8 cellular contexts compared by ENCODE assay signal in the genomic region with DNA sequence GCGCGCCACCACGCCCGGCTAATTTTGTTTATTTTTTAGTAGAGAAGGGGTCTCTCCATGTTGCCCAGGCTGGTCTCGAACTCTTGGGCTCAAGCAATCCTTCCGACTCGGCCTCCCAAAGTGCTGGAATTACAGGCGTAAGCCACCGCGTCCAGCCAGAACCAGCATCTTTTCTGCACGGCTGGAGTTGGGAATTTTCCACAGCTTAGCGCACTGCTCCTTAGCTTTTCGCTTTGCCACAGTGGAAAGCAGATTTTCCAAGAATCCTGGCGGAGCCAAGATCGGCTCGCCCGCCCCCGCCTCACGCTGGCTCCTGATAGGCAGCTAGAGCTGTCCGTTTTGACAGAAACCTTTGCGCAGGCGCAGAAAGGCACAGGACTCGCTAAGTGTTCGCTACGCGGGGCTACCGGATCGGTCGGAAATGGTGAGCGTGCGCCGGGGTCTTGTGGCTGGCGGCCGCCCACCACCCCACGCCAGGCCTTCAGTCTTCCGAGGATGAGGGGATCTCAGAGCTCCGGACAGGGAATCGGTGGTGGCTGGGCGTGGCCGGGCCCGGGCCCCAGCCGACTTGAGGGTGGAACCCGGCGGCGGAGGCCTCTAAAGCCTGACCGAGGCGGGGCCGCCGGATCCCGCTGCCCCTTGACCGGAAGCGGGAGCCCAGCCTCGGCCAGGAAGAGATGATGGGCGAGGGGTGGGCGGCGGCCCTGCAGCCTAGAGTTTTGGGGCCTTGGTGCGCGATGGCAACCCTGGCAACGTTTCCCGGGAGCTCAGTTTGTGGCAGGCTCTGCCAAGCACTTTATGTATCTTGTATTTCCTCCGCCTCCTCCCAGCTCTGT. TPM values are rescaled to one million over a fixed set of nuclear protein-coding genes. Genes with fewer than 3 reads are reported as not detected.
DNase-seq lines count a peak whose midpoint lies in the region; ATAC-seq and TF ChIP-seq lines count a peak whose summit lies in the region.

A gene (plus strand): TSS at position 385 of the 836 bp plus-strand sequence. CDS start 37 bp downstream, at position 422.

- no peak within 1 kb of the TSS for H3K56ac ChIP-seq in H9 (ENCODE audit: insufficient read length, low read depth, low read length)

- H3K27ac ChIP-seq in H9 (ENCODE audit: insufficient read length, low read depth, low read length) (peak within 1 kb of the TSS; percentile 5), MM.1S (ENCODE audit: low read length) (peak within 1 kb of the TSS; percentile 84)

- no peak within 1 kb of the TSS for H2BK20ac ChIP-seq in H9 (ENCODE audit: low read depth, low read length, poor library complexity, severe bottlenecking)

- H3K9me3 Mint-ChIP-seq in H9 (no peaks in the 10 kb centered on the region; a peak in 1 of 5 replicates), nephron (no peaks in the 10 kb centered on the region)

- H3K4me3 Mint-ChIP-seq in H9 (peak within 1 kb of the TSS; percentile 93 to 97), nephron (peak within 1 kb of the TSS; percentile 93 to 98 (median 98))

- H3K36me3 Mint-ChIP-seq in H9 (ENCODE audit: insufficient read depth in 1 of 3, low read depth in 3 of 3) (peaks cover 0 to 28% (median 7%) of the 10 kb centered on the region in 3 experiments; a peak in 3 of 7 replicates), nephron (ENCODE audit: low read depth) (peaks cover 16% of the 10 kb centered on the region)

- H3K14ac ChIP-seq in H9 (ENCODE audit: insufficient read depth, low read length) = peak within 1 kb of the TSS; percentile 92

- no peak within 1 kb of the TSS for H2AK5ac ChIP-seq in H9 (ENCODE audit: insufficient read length, low read length)

- no peak within 1 kb of the TSS for H4K91ac ChIP-seq in H9 (ENCODE audit: insufficient read length, low read depth, low read length)

- H3K4me1 ChIP-seq in H9 (ENCODE audit: insufficient read depth, low read length) = no peaks in the 10 kb centered on the region
- H3K4me1 ChIP-seq in MM.1S (ENCODE audit: low read length) = peaks cover 11% of the 10 kb centered on the region; the same call in 1 of the 2 replicates

- no peaks in the 10 kb centered on the region; the same call in 1 of the 2 replicates for H3K36me3 ChIP-seq in MM.1S (replicated peaks; ENCODE audit: insufficient read depth, low read length)

- peak within 1 kb of the TSS; percentile 89 for H2AFZ ChIP-seq in H9 (ENCODE audit: low read length)
- H2AFZ ChIP-seq in MM.1S (ENCODE audit: low read length) = peak within 1 kb of the TSS; percentile 86

- no peaks in the 10 kb centered on the region for H3K9me2 ChIP-seq in MM.1S (replicated peaks; ENCODE audit: insufficient read depth, low read length)

- H3K79me2 ChIP-seq in H9 (ENCODE audit: insufficient read depth, low read length) (peaks cover 2% of the 10 kb centered on the region; the same call in 1 of the 2 replicates), MM.1S (ENCODE audit: low read length) (peaks cover 51% of the 10 kb centered on the region)

- no peaks in the 10 kb centered on the region for H3K79me1 ChIP-seq in H9 (ENCODE audit: insufficient read depth, low read depth, low read length, poor library complexity, severe bottlenecking)

- H3K27me3 Mint-ChIP-seq in H9 (ENCODE audit: low read depth) = peaks cover 2% of the 10 kb centered on the region; the same call in 1 of the 2 replicates
- H3K27me3 Mint-ChIP-seq in nephron (ENCODE audit: low read depth) = peaks cover 3% of the 10 kb centered on the region

- peaks cover 15 to 20% of the 10 kb centered on the region in 2 experiments for H3K4me1 Mint-ChIP-seq in H9
- peaks cover 51% of the 10 kb centered on the region for H3K4me1 Mint-ChIP-seq in nephron

- no peak within 1 kb of the TSS for H3K4ac ChIP-seq in H9 (ENCODE audit: low read depth, low read length)

- H3K27ac Mint-ChIP-seq in H9 = peak within 1 kb of the TSS; percentile 98 to 99 (median 98)
- H3K27ac Mint-ChIP-seq in nephron = peak within 1 kb of the TSS; percentile 96 to 100 (median 99)

- TF ChIP-seq CTCF in H9 (conservative IDR thresholded peaks at IDR 0.05) (no peak), MM.1S (IDR thresholded peaks at IDR 0.05; ENCODE audit: low read length) (no peak), fibroblast of the aortic adventitia (IDR thresholded peaks at IDR 0.05; ENCODE audit: insufficient read depth, low read length) (no peak), nephron (IDR thresholded peaks at IDR 0.05; ENCODE audit: unreplicated experiment in 3 of 3) (no peak)

- no peak within 1 kb of the TSS for H3T11ph ChIP-seq in H9 (ENCODE audit: low read length)

- H3K18ac ChIP-seq in H9 (ENCODE audit: insufficient read length, low read depth, low read length) = peak within 1 kb of the TSS; percentile 80

- no peak within 1 kb of the TSS for H2BK120ac ChIP-seq in H9 (ENCODE audit: low read depth, low read length, poor library complexity, severe bottlenecking)

- H2BK15ac ChIP-seq in H9 (ENCODE audit: low read depth, low read length) = no peak within 1 kb of the TSS

- H3F3A ChIP-seq in MM.1S (ENCODE audit: insufficient read depth, low read length) = peaks cover 28% of the 10 kb centered on the region

- H2BK12ac ChIP-seq in H9 (ENCODE audit: insufficient read length, low read depth, low read length) = no peak within 1 kb of the TSS

- H3K4me3 ChIP-seq in MM.1S (ENCODE audit: low read length) = peak within 1 kb of the TSS; percentile 84
- peak within 1 kb of the TSS; percentile 88 for H3K4me3 ChIP-seq in fibroblast of the aortic adventitia (ENCODE audit: low read depth, low read length)

- peaks cover 7% of the 10 kb centered on the region for H3K23me2 ChIP-seq in H9 (ENCODE audit: insufficient read length, low read depth, low read length, poor library complexity, severe bottlenecking)

- no peaks in the 10 kb centered on the region for H3K9me3 ChIP-seq in H9 (ENCODE audit: control insufficient read depth, low read depth, low read length)
- no peaks in the 10 kb centered on the region for H3K9me3 ChIP-seq in MM.1S (replicated peaks; ENCODE audit: insufficient read depth, low read length)

- H3K23ac ChIP-seq in H9 (ENCODE audit: insufficient read length, low read depth, low read length) = no peak within 1 kb of the TSS

- DNase-seq in ELR (ENCODE audit: low read depth) (peak; percentile 99), H9 (peak; percentile 95), MM.1S (peak; percentile 97), SHP77 treated with DMSO at 0.1 percent for 48 hours (lab: John Stamatoyannopoulos, UW) (peak; percentile 82), fibroblast of the aortic adventitia (ENCODE audit: low read depth) (peak; percentile 98)
- peak; percentile 98 for DNase-seq in activated effector memory CD4-positive, alpha-beta T cell treated with anti-CD3 and anti-CD28 coated beads, Interleukin-2, amount 50 U/mL, for 16 hours
- peak; percentile 97 for DNase-seq in stimulated activated naive CD8-positive, alpha-beta T cell treated with anti-CD3 and anti-CD28 coated beads, Interleukin-15, Interleukin-2, amounts not matched to agents 100 U/mL and 50 U/mL, for 24 hours

- no peak within 1 kb of the TSS for H2BK5ac ChIP-seq in H9 (ENCODE audit: insufficient read length, low read length)

- no peak within 1 kb of the TSS for H4K8ac ChIP-seq in H9 (replicated peaks; ENCODE audit: insufficient read length, low read depth, low read length)

- no peak within 1 kb of the TSS for H4K5ac ChIP-seq in H9 (ENCODE audit: insufficient read length, low read depth, low read length)

- peak; percentile 92 for ATAC-seq in stimulated activated naive CD8-positive, alpha-beta T cell treated with anti-CD3 and anti-CD28 coated beads, Interleukin-15, Interleukin-2, amounts not matched to agents 100 U/mL and 50 U/mL, for 24 hours

- H4K20me1 ChIP-seq in H9 (ENCODE audit: control insufficient read depth, insufficient read depth, insufficient read length) (no peaks in the 10 kb centered on the region), MM.1S (ENCODE audit: insufficient read depth, low read length) (no peaks in the 10 kb centered on the region)

- no CpG with 5 or more reads among the region's 61 CpGs for whole genome bisulfite sequencing in H9 (ENCODE audit: extremely low coverage, insufficient read length, low lambda C conversion rate)

- H3K27me3 ChIP-seq in H9 (ENCODE audit: insufficient read depth, low read length) (no peaks in the 10 kb centered on the region), MM.1S (replicated peaks; ENCODE audit: insufficient read depth, low read length) (no peaks in the 10 kb centered on the region)

- H3K9ac ChIP-seq in H9 (ENCODE audit: extremely low read depth, insufficient read length, low read length) = peak within 1 kb of the TSS; percentile 61
- peak within 1 kb of the TSS; percentile 80 for H3K9ac ChIP-seq in MM.1S (ENCODE audit: low read length)

- H3K4me2 ChIP-seq in H9 (ENCODE audit: insufficient read depth, insufficient read length, low read length) (peak within 1 kb of the TSS; percentile 84), MM.1S (ENCODE audit: low read depth, low read length) (peak within 1 kb of the TSS; percentile 79)

RNA-seq across cellular contexts. Expression of the gene that starts here (rescaled TPM):
- 200 and 209 TPM in 2 replicates for total RNA-seq in H9 (2021)
- 30.0 and 144 TPM in 2 replicates for total RNA-seq in fibroblast of the aortic adventitia (ENCODE audit: low replicate concordance)

Comparison
In these comparisons a context has a peak if more than half of its experiments do, and no peak if none do; other contexts are left out.
1. Peak in every context shown above with its lines: DNase-seq, ATAC-seq, H3K4me3 ChIP-seq and H3K27ac ChIP-seq.